Comparison of ENCODE assay signal across 1 cellular context in the genomic region with DNA sequence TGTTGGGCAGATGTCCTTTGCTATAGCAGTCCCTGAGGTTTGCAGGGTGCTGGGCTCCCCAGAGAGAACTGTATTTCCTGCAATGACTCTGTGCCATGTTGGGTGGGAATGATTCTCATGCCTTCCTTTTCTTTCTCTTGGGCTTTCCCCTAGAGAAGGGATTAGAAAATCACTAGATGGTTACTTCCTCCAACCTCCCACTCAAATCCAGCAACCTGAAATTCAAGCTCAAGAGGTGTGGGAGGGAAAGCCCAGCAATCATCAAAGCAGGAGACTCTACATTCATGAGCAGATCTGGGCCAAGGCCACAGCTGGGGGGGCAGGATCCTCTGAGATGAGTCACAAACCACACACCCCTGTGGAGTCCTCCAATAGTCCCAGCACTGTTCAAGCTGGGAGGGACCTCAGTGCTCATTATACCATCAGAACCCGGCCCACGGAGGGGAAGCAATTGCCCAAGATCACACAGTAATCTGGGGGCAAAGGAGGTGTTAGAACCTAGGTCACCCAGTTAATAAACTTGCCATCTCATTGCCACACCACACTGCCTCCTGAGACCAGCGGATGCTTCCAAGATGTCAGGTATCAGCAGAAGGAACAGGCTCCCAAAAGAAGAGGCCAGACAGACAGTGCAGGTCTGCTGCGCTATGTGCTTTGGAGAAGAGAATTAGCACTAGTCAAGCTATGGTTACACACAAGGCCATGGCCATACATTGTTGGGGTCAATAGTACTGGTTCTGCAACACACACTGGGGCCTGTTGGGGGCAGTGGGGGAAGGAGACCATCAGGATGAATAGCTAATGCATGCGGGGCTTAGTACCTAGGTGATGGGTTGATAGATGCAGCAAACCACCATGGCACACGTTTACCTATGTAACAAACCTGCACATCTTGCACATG.
TF ChIP-seq lines count a peak whose summit lies in the region.

No MANE protein-coding gene starts in this region.

TF ChIP-seq in HepG2, 621 proteins besides CTCF, POLR2A, EP300 and RAD21 (continued from another document and continues in another):
- TF ChIP-seq, protein P1, sequence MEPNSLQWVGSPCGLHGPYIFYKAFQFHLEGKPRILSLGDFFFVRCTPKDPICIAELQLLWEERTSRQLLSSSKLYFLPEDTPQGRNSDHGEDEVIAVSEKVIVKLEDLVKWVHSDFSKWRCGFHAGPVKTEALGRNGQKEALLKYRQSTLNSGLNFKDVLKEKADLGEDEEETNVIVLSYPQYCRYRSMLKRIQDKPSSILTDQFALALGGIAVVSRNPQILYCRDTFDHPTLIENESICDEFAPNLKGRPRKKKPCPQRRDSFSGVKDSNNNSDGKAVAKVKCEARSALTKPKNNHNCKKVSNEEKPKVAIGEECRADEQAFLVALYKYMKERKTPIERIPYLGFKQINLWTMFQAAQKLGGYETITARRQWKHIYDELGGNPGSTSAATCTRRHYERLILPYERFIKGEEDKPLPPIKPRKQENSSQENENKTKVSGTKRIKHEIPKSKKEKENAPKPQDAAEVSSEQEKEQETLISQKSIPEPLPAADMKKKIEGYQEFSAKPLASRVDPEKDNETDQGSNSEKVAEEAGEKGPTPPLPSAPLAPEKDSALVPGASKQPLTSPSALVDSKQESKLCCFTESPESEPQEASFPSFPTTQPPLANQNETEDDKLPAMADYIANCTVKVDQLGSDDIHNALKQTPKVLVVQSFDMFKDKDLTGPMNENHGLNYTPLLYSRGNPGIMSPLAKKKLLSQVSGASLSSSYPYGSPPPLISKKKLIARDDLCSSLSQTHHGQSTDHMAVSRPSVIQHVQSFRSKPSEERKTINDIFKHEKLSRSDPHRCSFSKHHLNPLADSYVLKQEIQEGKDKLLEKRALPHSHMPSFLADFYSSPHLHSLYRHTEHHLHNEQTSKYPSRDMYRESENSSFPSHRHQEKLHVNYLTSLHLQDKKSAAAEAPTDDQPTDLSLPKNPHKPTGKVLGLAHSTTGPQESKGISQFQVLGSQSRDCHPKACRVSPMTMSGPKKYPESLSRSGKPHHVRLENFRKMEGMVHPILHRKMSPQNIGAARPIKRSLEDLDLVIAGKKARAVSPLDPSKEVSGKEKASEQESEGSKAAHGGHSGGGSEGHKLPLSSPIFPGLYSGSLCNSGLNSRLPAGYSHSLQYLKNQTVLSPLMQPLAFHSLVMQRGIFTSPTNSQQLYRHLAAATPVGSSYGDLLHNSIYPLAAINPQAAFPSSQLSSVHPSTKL (CRISPR knock-in tag; IDR thresholded peaks at IDR 0.05) = peak; percentile 94
- TF ChIP-seq NFE2 (CRISPR knock-in tag; IDR thresholded peaks at IDR 0.05) = no peak
- TF ChIP-seq, protein P2, sequence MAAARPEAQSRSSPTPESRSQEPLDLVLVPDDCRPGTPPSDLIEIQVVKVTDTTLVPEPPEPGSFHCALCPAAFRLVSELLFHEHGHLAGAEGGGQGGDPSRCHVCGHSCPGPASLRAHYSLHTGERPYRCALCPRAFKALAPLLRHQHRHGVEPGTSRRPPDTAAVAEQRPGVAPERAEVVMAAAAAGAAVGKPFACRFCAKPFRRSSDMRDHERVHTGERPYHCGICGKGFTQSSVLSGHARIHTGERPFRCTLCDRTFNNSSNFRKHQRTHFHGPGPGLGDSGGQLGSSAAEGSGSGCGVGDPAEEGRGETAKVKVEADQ (CRISPR knock-in tag; IDR thresholded peaks at IDR 0.05; ENCODE audit: borderline replicate concordance) = no peak
- peak; percentile 75 for TF ChIP-seq SAP130 (CRISPR knock-in tag; IDR thresholded peaks at IDR 0.05; ENCODE audit: low read depth)
- TF ChIP-seq NRL (CRISPR knock-in tag; IDR thresholded peaks at IDR 0.05; ENCODE audit: borderline replicate concordance) = no peak
- no peak for TF ChIP-seq MXI1 (IDR thresholded peaks at IDR 0.05; ENCODE audit: borderline replicate concordance, low read depth, low read length)
- peak; percentile 72 for TF ChIP-seq GATAD2A (CRISPR knock-in tag; IDR thresholded peaks at IDR 0.05)
- TF ChIP-seq JUND (CRISPR knock-in tag; IDR thresholded peaks at IDR 0.05) = peak; percentile 92
- TF ChIP-seq SP5 (CRISPR knock-in tag; IDR thresholded peaks at IDR 0.05; ENCODE audit: borderline replicate concordance, low read depth) = peak; percentile 95
- TF ChIP-seq, protein P3, sequence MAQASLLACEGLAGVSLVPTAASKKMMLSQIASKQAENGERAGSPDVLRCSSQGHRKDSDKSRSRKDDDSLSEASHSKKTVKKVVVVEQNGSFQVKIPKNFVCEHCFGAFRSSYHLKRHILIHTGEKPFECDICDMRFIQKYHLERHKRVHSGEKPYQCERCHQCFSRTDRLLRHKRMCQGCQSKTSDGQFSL (CRISPR knock-in tag; IDR thresholded peaks at IDR 0.05) = 0 out of 2 replicates have a peak, but pooled peaks have one; percentile 67
- no peak for TF ChIP-seq SCMH1 (CRISPR knock-in tag; IDR thresholded peaks at IDR 0.05; ENCODE audit: borderline replicate concordance)
- TF ChIP-seq WIZ (CRISPR knock-in tag; IDR thresholded peaks at IDR 0.05) = no peak
- TF ChIP-seq, protein P4, sequence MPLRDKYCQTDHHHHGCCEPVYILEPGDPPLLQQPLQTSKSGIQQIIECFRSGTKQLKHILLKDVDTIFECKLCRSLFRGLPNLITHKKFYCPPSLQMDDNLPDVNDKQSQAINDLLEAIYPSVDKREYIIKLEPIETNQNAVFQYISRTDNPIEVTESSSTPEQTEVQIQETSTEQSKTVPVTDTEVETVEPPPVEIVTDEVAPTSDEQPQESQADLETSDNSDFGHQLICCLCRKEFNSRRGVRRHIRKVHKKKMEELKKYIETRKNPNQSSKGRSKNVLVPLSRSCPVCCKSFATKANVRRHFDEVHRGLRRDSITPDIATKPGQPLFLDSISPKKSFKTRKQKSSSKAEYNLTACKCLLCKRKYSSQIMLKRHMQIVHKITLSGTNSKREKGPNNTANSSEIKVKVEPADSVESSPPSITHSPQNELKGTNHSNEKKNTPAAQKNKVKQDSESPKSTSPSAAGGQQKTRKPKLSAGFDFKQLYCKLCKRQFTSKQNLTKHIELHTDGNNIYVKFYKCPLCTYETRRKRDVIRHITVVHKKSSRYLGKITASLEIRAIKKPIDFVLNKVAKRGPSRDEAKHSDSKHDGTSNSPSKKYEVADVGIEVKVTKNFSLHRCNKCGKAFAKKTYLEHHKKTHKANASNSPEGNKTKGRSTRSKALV (CRISPR knock-in tag; IDR thresholded peaks at IDR 0.05) = no peak
- TF ChIP-seq PHF21A (CRISPR knock-in tag; IDR thresholded peaks at IDR 0.05) = peak; percentile 74
- TF ChIP-seq, protein P5, sequence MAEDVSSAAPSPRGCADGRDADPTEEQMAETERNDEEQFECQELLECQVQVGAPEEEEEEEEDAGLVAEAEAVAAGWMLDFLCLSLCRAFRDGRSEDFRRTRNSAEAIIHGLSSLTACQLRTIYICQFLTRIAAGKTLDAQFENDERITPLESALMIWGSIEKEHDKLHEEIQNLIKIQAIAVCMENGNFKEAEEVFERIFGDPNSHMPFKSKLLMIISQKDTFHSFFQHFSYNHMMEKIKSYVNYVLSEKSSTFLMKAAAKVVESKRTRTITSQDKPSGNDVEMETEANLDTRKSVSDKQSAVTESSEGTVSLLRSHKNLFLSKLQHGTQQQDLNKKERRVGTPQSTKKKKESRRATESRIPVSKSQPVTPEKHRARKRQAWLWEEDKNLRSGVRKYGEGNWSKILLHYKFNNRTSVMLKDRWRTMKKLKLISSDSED (CRISPR knock-in tag; IDR thresholded peaks at IDR 0.05) = no peak
- TF ChIP-seq, protein P6, sequence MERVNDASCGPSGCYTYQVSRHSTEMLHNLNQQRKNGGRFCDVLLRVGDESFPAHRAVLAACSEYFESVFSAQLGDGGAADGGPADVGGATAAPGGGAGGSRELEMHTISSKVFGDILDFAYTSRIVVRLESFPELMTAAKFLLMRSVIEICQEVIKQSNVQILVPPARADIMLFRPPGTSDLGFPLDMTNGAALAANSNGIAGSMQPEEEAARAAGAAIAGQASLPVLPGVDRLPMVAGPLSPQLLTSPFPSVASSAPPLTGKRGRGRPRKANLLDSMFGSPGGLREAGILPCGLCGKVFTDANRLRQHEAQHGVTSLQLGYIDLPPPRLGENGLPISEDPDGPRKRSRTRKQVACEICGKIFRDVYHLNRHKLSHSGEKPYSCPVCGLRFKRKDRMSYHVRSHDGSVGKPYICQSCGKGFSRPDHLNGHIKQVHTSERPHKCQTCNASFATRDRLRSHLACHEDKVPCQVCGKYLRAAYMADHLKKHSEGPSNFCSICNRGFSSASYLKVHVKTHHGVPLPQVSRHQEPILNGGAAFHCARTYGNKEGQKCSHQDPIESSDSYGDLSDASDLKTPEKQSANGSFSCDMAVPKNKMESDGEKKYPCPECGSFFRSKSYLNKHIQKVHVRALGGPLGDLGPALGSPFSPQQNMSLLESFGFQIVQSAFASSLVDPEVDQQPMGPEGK (CRISPR knock-in tag; IDR thresholded peaks at IDR 0.05) = peak; percentile 96
- TF ChIP-seq ZNF333 (CRISPR knock-in tag; IDR thresholded peaks at IDR 0.05; ENCODE audit: borderline replicate concordance) = no peak
- TF ChIP-seq, protein P7, sequence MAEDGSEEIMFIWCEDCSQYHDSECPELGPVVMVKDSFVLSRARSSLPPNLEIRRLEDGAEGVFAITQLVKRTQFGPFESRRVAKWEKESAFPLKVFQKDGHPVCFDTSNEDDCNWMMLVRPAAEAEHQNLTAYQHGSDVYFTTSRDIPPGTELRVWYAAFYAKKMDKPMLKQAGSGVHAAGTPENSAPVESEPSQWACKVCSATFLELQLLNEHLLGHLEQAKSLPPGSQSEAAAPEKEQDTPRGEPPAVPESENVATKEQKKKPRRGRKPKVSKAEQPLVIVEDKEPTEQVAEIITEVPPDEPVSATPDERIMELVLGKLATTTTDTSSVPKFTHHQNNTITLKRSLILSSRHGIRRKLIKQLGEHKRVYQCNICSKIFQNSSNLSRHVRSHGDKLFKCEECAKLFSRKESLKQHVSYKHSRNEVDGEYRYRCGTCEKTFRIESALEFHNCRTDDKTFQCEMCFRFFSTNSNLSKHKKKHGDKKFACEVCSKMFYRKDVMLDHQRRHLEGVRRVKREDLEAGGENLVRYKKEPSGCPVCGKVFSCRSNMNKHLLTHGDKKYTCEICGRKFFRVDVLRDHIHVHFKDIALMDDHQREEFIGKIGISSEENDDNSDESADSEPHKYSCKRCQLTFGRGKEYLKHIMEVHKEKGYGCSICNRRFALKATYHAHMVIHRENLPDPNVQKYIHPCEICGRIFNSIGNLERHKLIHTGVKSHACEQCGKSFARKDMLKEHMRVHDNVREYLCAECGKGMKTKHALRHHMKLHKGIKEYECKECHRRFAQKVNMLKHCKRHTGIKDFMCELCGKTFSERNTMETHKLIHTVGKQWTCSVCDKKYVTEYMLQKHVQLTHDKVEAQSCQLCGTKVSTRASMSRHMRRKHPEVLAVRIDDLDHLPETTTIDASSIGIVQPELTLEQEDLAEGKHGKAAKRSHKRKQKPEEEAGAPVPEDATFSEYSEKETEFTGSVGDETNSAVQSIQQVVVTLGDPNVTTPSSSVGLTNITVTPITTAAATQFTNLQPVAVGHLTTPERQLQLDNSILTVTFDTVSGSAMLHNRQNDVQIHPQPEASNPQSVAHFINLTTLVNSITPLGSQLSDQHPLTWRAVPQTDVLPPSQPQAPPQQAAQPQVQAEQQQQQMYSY (CRISPR knock-in tag; IDR thresholded peaks at IDR 0.05) = no peak
- TF ChIP-seq ZSCAN9 (CRISPR knock-in tag; IDR thresholded peaks at IDR 0.05; ENCODE audit: borderline replicate concordance) = no peak
- TF ChIP-seq ZNF326 (CRISPR knock-in tag; IDR thresholded peaks at IDR 0.05; ENCODE audit: borderline replicate concordance) = no peak
- TF ChIP-seq, protein P8, sequence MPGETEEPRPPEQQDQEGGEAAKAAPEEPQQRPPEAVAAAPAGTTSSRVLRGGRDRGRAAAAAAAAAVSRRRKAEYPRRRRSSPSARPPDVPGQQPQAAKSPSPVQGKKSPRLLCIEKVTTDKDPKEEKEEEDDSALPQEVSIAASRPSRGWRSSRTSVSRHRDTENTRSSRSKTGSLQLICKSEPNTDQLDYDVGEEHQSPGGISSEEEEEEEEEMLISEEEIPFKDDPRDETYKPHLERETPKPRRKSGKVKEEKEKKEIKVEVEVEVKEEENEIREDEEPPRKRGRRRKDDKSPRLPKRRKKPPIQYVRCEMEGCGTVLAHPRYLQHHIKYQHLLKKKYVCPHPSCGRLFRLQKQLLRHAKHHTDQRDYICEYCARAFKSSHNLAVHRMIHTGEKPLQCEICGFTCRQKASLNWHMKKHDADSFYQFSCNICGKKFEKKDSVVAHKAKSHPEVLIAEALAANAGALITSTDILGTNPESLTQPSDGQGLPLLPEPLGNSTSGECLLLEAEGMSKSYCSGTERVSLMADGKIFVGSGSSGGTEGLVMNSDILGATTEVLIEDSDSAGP (CRISPR knock-in tag; IDR thresholded peaks at IDR 0.05; ENCODE audit: borderline replicate concordance) = 0 out of 2 replicates have a peak, but pooled peaks have one; percentile 27
- no peak for TF ChIP-seq ZNF34 (CRISPR knock-in tag; IDR thresholded peaks at IDR 0.05; ENCODE audit: borderline replicate concordance)
- TF ChIP-seq, protein P9, sequence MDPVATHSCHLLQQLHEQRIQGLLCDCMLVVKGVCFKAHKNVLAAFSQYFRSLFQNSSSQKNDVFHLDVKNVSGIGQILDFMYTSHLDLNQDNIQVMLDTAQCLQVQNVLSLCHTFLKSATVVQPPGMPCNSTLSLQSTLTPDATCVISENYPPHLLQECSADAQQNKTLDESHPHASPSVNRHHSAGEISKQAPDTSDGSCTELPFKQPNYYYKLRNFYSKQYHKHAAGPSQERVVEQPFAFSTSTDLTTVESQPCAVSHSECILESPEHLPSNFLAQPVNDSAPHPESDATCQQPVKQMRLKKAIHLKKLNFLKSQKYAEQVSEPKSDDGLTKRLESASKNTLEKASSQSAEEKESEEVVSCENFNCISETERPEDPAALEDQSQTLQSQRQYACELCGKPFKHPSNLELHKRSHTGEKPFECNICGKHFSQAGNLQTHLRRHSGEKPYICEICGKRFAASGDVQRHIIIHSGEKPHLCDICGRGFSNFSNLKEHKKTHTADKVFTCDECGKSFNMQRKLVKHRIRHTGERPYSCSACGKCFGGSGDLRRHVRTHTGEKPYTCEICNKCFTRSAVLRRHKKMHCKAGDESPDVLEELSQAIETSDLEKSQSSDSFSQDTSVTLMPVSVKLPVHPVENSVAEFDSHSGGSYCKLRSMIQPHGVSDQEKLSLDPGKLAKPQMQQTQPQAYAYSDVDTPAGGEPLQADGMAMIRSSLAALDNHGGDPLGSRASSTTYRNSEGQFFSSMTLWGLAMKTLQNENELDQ (CRISPR knock-in tag; IDR thresholded peaks at IDR 0.05; ENCODE audit: borderline replicate concordance) = no peak
- peak; percentile 81 for TF ChIP-seq ELF3 (CRISPR knock-in tag; IDR thresholded peaks at IDR 0.05)
- TF ChIP-seq, protein P10, sequence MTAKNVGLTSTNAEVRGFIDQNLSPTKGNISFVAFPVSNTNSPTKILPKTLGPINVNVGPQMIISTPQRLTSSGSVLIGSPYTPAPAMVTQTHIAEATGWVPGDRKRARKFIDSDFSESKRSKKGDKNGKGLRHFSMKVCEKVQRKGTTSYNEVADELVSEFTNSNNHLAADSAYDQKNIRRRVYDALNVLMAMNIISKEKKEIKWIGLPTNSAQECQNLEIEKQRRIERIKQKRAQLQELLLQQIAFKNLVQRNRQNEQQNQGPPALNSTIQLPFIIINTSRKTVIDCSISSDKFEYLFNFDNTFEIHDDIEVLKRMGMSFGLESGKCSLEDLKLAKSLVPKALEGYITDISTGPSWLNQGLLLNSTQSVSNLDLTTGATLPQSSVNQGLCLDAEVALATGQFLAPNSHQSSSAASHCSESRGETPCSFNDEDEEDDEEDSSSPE (CRISPR knock-in tag; IDR thresholded peaks at IDR 0.05) = no peak
- TF ChIP-seq FOSL2 (CRISPR knock-in tag; IDR thresholded peaks at IDR 0.05) = peak; percentile 99
- TF ChIP-seq, protein P11, sequence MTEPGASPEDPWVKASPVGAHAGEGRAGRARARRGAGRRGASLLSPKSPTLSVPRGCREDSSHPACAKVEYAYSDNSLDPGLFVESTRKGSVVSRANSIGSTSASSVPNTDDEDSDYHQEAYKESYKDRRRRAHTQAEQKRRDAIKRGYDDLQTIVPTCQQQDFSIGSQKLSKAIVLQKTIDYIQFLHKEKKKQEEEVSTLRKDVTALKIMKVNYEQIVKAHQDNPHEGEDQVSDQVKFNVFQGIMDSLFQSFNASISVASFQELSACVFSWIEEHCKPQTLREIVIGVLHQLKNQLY (CRISPR knock-in tag; IDR thresholded peaks at IDR 0.05) = 0 out of 2 replicates have a peak, but pooled peaks have one; percentile 57
